Comparison of ENCODE assay signal across 10 cellular contexts in the genomic region with DNA sequence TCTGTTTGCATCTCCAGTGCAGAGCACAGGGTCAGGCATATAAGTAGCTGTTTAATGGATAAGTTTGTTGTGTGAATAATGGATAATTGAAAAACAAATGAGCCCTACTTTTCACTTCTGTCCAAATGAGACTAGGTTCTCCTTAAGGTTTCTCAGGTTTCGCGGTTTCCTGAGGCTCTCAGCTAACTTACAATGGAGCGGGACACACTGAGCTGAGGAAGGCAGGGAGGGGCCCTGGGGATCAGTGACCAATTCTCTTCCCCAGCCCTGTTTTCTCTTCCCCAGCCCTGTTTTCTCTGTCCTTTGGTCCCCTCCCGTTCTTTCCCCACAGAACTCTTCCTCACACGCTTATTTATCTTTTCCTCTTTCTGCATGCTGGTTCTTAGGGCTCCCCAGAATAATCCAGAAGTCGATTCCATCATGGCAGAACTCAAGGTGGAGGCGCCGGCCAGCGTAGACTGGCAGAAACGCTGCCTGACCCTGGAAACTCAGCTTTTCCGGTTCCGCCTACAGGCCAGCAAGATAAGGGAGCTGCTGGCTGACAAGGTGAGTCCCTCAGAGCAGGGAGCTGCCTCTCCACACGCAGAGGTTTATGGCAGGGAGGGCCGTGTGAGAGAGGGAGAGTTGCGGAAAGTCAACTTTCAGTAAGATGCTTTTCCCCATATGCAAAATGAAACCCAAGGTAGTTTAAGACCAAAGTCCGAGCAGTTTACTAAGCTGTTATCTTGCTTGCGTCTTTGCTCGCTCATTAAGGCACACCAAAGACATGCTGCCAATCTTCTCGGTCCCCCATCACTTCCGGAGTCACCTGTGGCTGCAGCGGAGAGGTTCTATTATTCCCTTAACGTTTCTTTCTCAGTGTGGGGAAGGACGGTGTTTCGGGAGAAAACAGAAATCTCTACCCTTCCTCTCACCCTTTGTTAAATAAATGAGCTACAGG. TPM values are rescaled to one million over a fixed set of nuclear protein-coding genes. Genes with fewer than 3 reads are reported as not detected.
DNase-seq lines count a peak whose midpoint lies in the region; ATAC-seq and TF ChIP-seq lines count a peak whose summit lies in the region.
"Had no signal": no experiment of that assay in that cellular context is flagged by ENCODE, and none has a peak within 500 bp of the region (broad histone marks: within the 10 kb centered on the region; RNA-seq: fewer than 3 reads in every experiment).

No MANE protein-coding gene starts in this region.

- TF ChIP-seq POLR2A in NB4 (IDR thresholded peaks at IDR 0.05; ENCODE audit: extremely low read depth, insufficient read length), result no peak
- no peak for TF ChIP-seq POLR2A in prostate gland (IDR thresholded peaks at IDR 0.05)

- H3K27ac ChIP-seq in prostate gland, result no peak overlapping the region
- no peak overlapping the region for H3K27ac ChIP-seq in SK-N-SH (ENCODE audit: low read depth in 2 of 2, low read length in 1 of 2)
- H3K27ac ChIP-seq: vagina had no signal

- TF ChIP-seq CTCF in GM06990 (IDR thresholded peaks at IDR 0.05; ENCODE audit: insufficient read depth, low read length, poor library complexity, severe bottlenecking) (no peak), NB4 (IDR thresholded peaks at IDR 0.05; ENCODE audit: low read depth, low read length) (no peak), prostate gland (IDR thresholded peaks at IDR 0.05) (no peak), SK-N-SH (IDR thresholded peaks at IDR 0.05) (no peak)

- peak overlapping the region; percentile 56 for H3K4me3 Mint-ChIP-seq in central memory CD8-positive, alpha-beta T cell
- H3K4me3 Mint-ChIP-seq in natural killer cell treated with Interleukin-12 subunit alpha and Interleukin-12 subunit beta and Interleukin-15 and Interleukin-18, amount 100 ng/mL, for 72 hours, result peak overlapping the region; percentile 66

- ATAC-seq in central memory CD8-positive, alpha-beta T cell (replicated peaks; ENCODE audit: extremely low read depth, poor library complexity, severe bottlenecking), result no peak
- no peak for ATAC-seq in natural killer cell treated with Interleukin-12 subunit alpha and Interleukin-12 subunit beta and Interleukin-15 and Interleukin-18, amount 100 ng/mL, for 72 hours
- no peak for ATAC-seq in HG03139 (IDR thresholded peaks at IDR 0.05; ENCODE audit: unreplicated experiment)
- ATAC-seq in HG02678 (IDR thresholded peaks at IDR 0.05; ENCODE audit: unreplicated experiment), result no peak
- ATAC-seq: PC-3 had no signal

- H3K4me3 ChIP-seq in GM06990 (replicated peaks; ENCODE audit: low read depth, low read length), result peak overlapping the region; percentile 37; the same call in 1 of the 2 replicates
- peak overlapping the region; percentile 2 for H3K4me3 ChIP-seq in NB4 (ENCODE audit: low read depth, low read length)
- no peak overlapping the region for H3K4me3 ChIP-seq in prostate gland
- H3K4me3 ChIP-seq in SK-N-SH (ENCODE audit: low read depth in 2 of 2, low read length in 1 of 2), result no peak overlapping the region
- H3K4me3 ChIP-seq: vagina had no signal

- no peak for TF ChIP-seq EP300 in SK-N-SH (IDR thresholded peaks at IDR 0.05; ENCODE audit: borderline replicate concordance in 1 of 2, low read depth in 1 of 2, low read length in 1 of 2)

- H3K36me3 ChIP-seq in GM06990 (ENCODE audit: control insufficient read depth, insufficient read depth, low read length) (no peaks in the 10 kb centered on the region), prostate gland (no peaks in the 10 kb centered on the region), SK-N-SH (replicated peaks in 1 of 2; ENCODE audit: control insufficient read depth in 1 of 2, insufficient read depth in 2 of 2, low read length in 1 of 2) (no peaks in the 10 kb centered on the region)
- H3K36me3 ChIP-seq: vagina had no signal

- peaks cover 5% of the 10 kb centered on the region for H3K4me1 Mint-ChIP-seq in central memory CD8-positive, alpha-beta T cell
- H3K4me1 Mint-ChIP-seq in natural killer cell treated with Interleukin-12 subunit alpha and Interleukin-12 subunit beta and Interleukin-15 and Interleukin-18, amount 100 ng/mL, for 72 hours (ENCODE audit: low read depth in 2 of 2), result peaks cover 7% of the 10 kb centered on the region in 2 donors

- H3K9me3 ChIP-seq in prostate gland, result no peaks in the 10 kb centered on the region
- H3K9me3 ChIP-seq in SK-N-SH, result no peaks in the 10 kb centered on the region
- H3K9me3 ChIP-seq: vagina had no signal

- no peak overlapping the region for H3K27ac Mint-ChIP-seq in central memory CD8-positive, alpha-beta T cell (ENCODE audit: low read depth)
- H3K27ac Mint-ChIP-seq in natural killer cell treated with Interleukin-12 subunit alpha and Interleukin-12 subunit beta and Interleukin-15 and Interleukin-18, amount 100 ng/mL, for 72 hours, result no peak overlapping the region

- no peak overlapping the region for H3K4me2 ChIP-seq in SK-N-SH

- H3K9ac ChIP-seq in SK-N-SH, result no peak overlapping the region

- no peaks in the 10 kb centered on the region for H3K4me1 ChIP-seq in prostate gland (replicated peaks)
- no peaks in the 10 kb centered on the region for H3K4me1 ChIP-seq in SK-N-SH (ENCODE audit: control insufficient read depth in 1 of 2, insufficient read depth in 2 of 2, low read depth in 1 of 2, low read length in 1 of 2)
- H3K4me1 ChIP-seq: vagina had no signal

- TF ChIP-seq RAD21 in SK-N-SH (IDR thresholded peaks at IDR 0.05; ENCODE audit: low read length), result no peak

- 77% methylated on average over 24 of the region's 24 CpGs for WGBS in prostate gland
- WGBS in SK-N-SH (ENCODE audit: low lambda C conversion rate), result 84% methylated on average over 24 of the region's 24 CpGs

- no peaks in the 10 kb centered on the region for H4K20me1 ChIP-seq in SK-N-SH (ENCODE audit: insufficient read depth)

- intact Hi-C loops in prostate gland (cut with DNase I), result no loop called here

- H3K27me3 Mint-ChIP-seq in central memory CD8-positive, alpha-beta T cell, result peaks cover 63% of the 10 kb centered on the region
- peaks cover 44 to 50% of the 10 kb centered on the region in 2 donors for H3K27me3 Mint-ChIP-seq in natural killer cell treated with Interleukin-12 subunit alpha and Interleukin-12 subunit beta and Interleukin-15 and Interleukin-18, amount 100 ng/mL, for 72 hours

- CTCF ChIA-PET in SK-N-SH (lab: Yijun Ruan, JAX), result interaction anchor here (1.2 to 3.4 kb wide), 4 partner anchors 15 to 163 kb away, joined by 5 to 22 read pairs (median 6); no protein-coding TSS in a partner anchor

- peaks cover 2% of the 10 kb centered on the region for H3K36me3 Mint-ChIP-seq in central memory CD8-positive, alpha-beta T cell (ENCODE audit: insufficient read depth)
- peaks cover 6% of the 10 kb centered on the region for H3K36me3 Mint-ChIP-seq in natural killer cell treated with Interleukin-12 subunit alpha and Interleukin-12 subunit beta and Interleukin-15 and Interleukin-18, amount 100 ng/mL, for 72 hours

- H3K27me3 ChIP-seq in GM06990 (replicated peaks; ENCODE audit: control insufficient read depth, insufficient read depth, low read length) (no peaks in the 10 kb centered on the region; the same call in 1 of the 2 replicates), prostate gland (replicated peaks; ENCODE audit: insufficient read depth) (no peaks in the 10 kb centered on the region), SK-N-SH (ENCODE audit: insufficient read depth) (0 out of 2 replicates have a peak, but pooled peaks cover 4% of the 10 kb centered on the region)
- H3K27me3 ChIP-seq: vagina had no signal

- DNase-seq in GM06990 (ENCODE audit: extremely low read depth, insufficient read length), result no peak
- peak; percentile 23 for DNase-seq in NB4 (ENCODE audit: low read depth)
- DNase-seq in central memory CD8-positive, alpha-beta T cell (ENCODE audit: low spot score in 2 of 2), result no peak
- no peak for DNase-seq in natural killer cell treated with Interleukin-12 subunit alpha and Interleukin-12 subunit beta and Interleukin-15 and Interleukin-18, amount 100 ng/mL, for 72 hours (ENCODE audit: low spot score)
- DNase-seq in prostate gland (ENCODE audit: low spot score), result no peak
- DNase-seq in SK-N-SH, result no peak
- DNase-seq: PC-3 had no signal

- POLR2A ChIA-PET in SK-N-SH (lab: Yijun Ruan, JAX), result no interaction called here

- H3K9me2 ChIP-seq in SK-N-SH, result no peaks in the 10 kb centered on the region

- no peaks in the 10 kb centered on the region for H3F3A ChIP-seq in SK-N-SH (replicated peaks; ENCODE audit: insufficient read depth)

- no peaks in the 10 kb centered on the region for H3K9me3 Mint-ChIP-seq in central memory CD8-positive, alpha-beta T cell
- no peaks in the 10 kb centered on the region for H3K9me3 Mint-ChIP-seq in natural killer cell treated with Interleukin-12 subunit alpha and Interleukin-12 subunit beta and Interleukin-15 and Interleukin-18, amount 100 ng/mL, for 72 hours

- no peak overlapping the region for H2AFZ ChIP-seq in SK-N-SH (ENCODE audit: low read depth)

- no peaks in the 10 kb centered on the region for H3K79me2 ChIP-seq in SK-N-SH (ENCODE audit: insufficient read depth)

TF ChIP-seq in SK-N-SH, 30 proteins besides CTCF, POLR2A, EP300 and RAD21 (continues in another document):
- TF ChIP-seq SIN3A (IDR thresholded peaks at IDR 0.05; ENCODE audit: borderline replicate concordance, low read depth, low read length), result no peak

RNA-seq across cellular contexts. Expression of a gene that starts 8.6 kb away (rescaled TPM):
- total RNA-seq in natural killer cell treated with Interleukin-12 subunit alpha and Interleukin-12 subunit beta and Interleukin-15 and Interleukin-18, amount 100 ng/mL, for 72 hours, result 1 to 10 TPM; 1.2 to 1.9 TPM
- total RNA-seq in prostate gland, result 10 to 100 TPM; 57.9 to 92.7 TPM
- 1.5 and 1.6 TPM in 2 replicates for polyA plus RNA-seq in SK-N-SH (2012; rRNA removed)
- polyA plus RNA-seq in SK-N-SH (2012; cell fraction: cytosol; rRNA removed), result 0.73 and 1.00 TPM in 2 replicates
- polyA plus RNA-seq in SK-N-SH (2012; cell fraction: nucleus; rRNA removed), result 8.8 and 10.3 TPM in 2 replicates

RNA-seq across cellular contexts. Expression of a gene that starts 53.2 kb away (rescaled TPM):
- 10 to 100 TPM in 1 of 2 donors, 1 to 10 TPM in 1; 7.1 to 14.7 TPM for total RNA-seq in natural killer cell treated with Interleukin-12 subunit alpha and Interleukin-12 subunit beta and Interleukin-15 and Interleukin-18, amount 100 ng/mL, for 72 hours
- total RNA-seq in prostate gland, result 10 to 100 TPM in 1 of 2 donors, 1 to 10 TPM in 1; 5.7 to 85.4 TPM
- polyA plus RNA-seq in SK-N-SH (2012; rRNA removed), result 0.16 and 0.26 TPM in 2 replicates
- 0.21 and 0.51 TPM in 2 replicates for polyA plus RNA-seq in SK-N-SH (2012; cell fraction: cytosol; rRNA removed)
- 0.19 and 0.25 TPM in 2 replicates for polyA plus RNA-seq in SK-N-SH (2012; cell fraction: nucleus; rRNA removed)
- total RNA-seq: PC-3 had no signal

RNA-seq across cellular contexts. Expression of a gene that starts 58.4 kb away (rescaled TPM):
- 10 to 100 TPM; 30.1 to 37.4 TPM for total RNA-seq in natural killer cell treated with Interleukin-12 subunit alpha and Interleukin-12 subunit beta and Interleukin-15 and Interleukin-18, amount 100 ng/mL, for 72 hours
- total RNA-seq in prostate gland, result 100 to 1,000 TPM in 1 of 2 donors, 10 to 100 TPM in 1; 41.5 to 128 TPM
- 23.6 and 26.5 TPM in 2 replicates for polyA plus RNA-seq in SK-N-SH (2012; rRNA removed)
- 18.1 and 19.7 TPM in 2 replicates for polyA plus RNA-seq in SK-N-SH (2012; cell fraction: cytosol; rRNA removed)
- 62.2 and 99.3 TPM in 2 replicates for polyA plus RNA-seq in SK-N-SH (2012; cell fraction: nucleus; rRNA removed)

Comparison
In these comparisons a context has a peak if more than half of its experiments do, and no peak if none do; other contexts are left out.
1. H3K4me3 ChIP-seq: peak in GM06990 (single experiment) and NB4 (single experiment); none in prostate gland (0 of 2) and SK-N-SH (0 of 2).
2. RNA of a gene that starts 8.6 kb away (total RNA-seq): 57.9 to 92.7 TPM in prostate gland; 1.2 to 1.9 TPM in natural killer cell treated with Interleukin-12 subunit alpha and Interleukin-12 subunit beta and Interleukin-15 and Interleukin-18, amount 100 ng/mL, for 72 hours; every median in the first group is over 10 times any median in the second.